ENCODE assay signal across 2 cellular contexts in the genomic region with DNA sequence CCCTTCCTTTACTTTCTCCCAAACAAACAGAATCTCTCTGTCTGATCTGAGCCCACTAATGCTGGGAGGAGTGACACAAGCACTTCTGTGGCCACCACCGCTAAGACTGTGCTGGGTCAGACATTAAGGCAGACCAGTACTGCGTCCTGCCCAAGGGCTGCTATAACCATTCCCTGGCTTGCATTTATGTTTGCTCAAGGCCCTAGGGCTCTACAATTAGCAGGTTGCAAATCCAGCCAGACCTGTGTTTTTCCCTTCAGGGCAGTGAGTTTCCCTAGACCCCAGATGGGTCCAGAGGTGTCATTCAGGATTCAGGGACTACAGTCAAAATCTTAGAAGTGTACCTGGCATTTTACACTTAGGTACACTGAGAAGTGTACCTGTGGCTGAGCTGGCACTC.
"Had no signal": no experiment of that assay in that cellular context is flagged by ENCODE, and none has a peak within 500 bp of the region (broad histone marks: within the 10 kb centered on the region; RNA-seq: fewer than 3 reads in every experiment).

No MANE protein-coding gene starts in this region.

- DNase-seq: GDM1, GF-D8 had no signal
